3 cellular contexts compared by ENCODE assay signal in the genomic region with DNA sequence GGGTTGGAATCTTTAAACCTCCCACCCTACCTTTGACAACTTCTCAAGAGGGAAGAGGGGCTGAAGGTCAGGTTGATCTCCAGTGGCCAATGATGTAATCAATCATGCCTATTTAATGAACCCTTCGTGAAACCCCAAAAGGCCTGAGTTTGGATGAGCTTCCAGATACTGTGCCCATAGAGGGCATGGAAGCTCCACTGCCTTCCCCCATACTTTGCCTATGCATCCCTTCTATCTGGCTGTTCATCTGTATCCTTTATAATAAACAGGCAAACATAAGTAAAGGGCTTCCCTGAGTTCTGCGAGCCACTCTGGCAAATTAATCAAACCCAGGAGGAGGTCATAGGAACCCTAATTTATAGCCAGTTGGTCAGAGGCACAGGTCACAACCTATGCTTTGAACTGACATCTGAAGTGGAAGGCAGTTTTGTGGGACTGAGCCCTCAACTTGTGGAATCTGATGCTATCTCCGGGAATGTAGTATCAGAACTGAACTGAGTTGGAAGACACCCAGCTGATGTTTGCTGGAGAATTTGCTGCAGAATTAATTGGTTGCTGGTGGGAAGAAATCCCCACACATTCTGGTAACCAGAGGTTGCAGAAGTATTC.
TF ChIP-seq lines count a peak whose summit lies in the region.

No MANE protein-coding gene starts in this region.

TF ChIP-seq in A549, 52 proteins besides CTCF, POLR2A, EP300 and RAD21:
- no peak for TF ChIP-seq HOXB5 (CRISPR knock-in tag; IDR thresholded peaks at IDR 0.05)
- TF ChIP-seq HEYL (CRISPR knock-in tag; IDR thresholded peaks at IDR 0.05) = no peak
- no peak for TF ChIP-seq ZC3H11A (IDR thresholded peaks at IDR 0.05)
- TF ChIP-seq, protein P1, sequence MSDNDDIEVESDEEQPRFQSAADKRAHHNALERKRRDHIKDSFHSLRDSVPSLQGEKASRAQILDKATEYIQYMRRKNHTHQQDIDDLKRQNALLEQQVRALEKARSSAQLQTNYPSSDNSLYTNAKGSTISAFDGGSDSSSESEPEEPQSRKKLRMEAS (IDR thresholded peaks at IDR 0.05) = peak; percentile 12; the same call in 1 of the 2 replicates
- no peak for TF ChIP-seq ZFP36 (IDR thresholded peaks at IDR 0.05; ENCODE audit: borderline replicate concordance, partially characterized antibody)
- peak; percentile 75 for TF ChIP-seq SMC3 (IDR thresholded peaks at IDR 0.05)
- no peak for TF ChIP-seq ESRRA (IDR thresholded peaks at IDR 0.05; ENCODE audit: borderline replicate concordance, low read length)
- TF ChIP-seq RFX5 (IDR thresholded peaks at IDR 0.05) = no peak
- TF ChIP-seq RCOR1 (IDR thresholded peaks at IDR 0.05; ENCODE audit: low read depth, low read length) = no peak
TF ChIP-seq in A549: peak in this region for 2.

TF ChIP-seq in HCT116, 20 proteins besides CTCF, POLR2A, EP300 and RAD21:
- TF ChIP-seq EZH2phosphoT487 (IDR thresholded peaks at IDR 0.05; ENCODE audit: borderline replicate concordance) (no peak), YY1 (IDR thresholded peaks at IDR 0.05; ENCODE audit: extremely low read depth, insufficient replicate concordance, low read depth, low read length) (no peak), SRF (IDR thresholded peaks at IDR 0.05; ENCODE audit: low read depth) (no peak), POLR2AphosphoS5 (IDR thresholded peaks at IDR 0.05; ENCODE audit: low read depth, low read length) (no peak)

TF ChIP-seq in SK-N-SH, 30 proteins besides CTCF, POLR2A, EP300 and RAD21:
- TF ChIP-seq YY1 (IDR thresholded peaks at IDR 0.05; ENCODE audit: low read depth) = no peak
- TF ChIP-seq GATA2 (CRISPR knock-in tag; IDR thresholded peaks at IDR 0.05) = no peak
- no peak for TF ChIP-seq RFX5 (IDR thresholded peaks at IDR 0.05; ENCODE audit: low read length)
- no peak for TF ChIP-seq MXI1 (IDR thresholded peaks at IDR 0.05; ENCODE audit: low read depth, low read length)
- TF ChIP-seq JUND (IDR thresholded peaks at IDR 0.05) = no peak
- TF ChIP-seq TCF12 (IDR thresholded peaks at IDR 0.05) = peak; percentile 9; the same call in 1 of the 2 replicates
- peak; percentile 6; the same call in 1 of the 2 replicates for TF ChIP-seq SMC3 (IDR thresholded peaks at IDR 0.05; ENCODE audit: low read depth, low read length)
